19 cellular contexts compared by ENCODE assay signal in the genomic region with DNA sequence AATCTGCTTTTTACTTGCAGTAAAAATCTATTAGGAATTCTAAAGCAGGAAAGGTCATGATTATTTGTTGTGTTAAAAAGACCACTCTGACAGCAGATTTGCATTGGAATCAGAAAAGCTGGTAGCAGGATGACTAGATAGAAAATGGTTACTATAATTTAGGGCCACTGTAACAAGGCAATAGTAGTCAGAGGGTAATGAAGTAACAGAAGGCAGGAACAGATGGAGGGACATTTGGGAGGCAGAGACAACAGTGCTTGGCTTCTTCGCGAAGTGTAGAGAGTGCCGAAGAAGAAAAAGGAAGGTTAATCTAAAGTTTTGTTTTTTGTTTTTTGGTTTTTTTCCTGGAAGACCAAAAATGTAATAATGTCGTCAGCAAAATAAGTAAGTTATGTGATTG.
DNase-seq lines count a peak whose midpoint lies in the region; ATAC-seq lines count a peak whose summit lies in the region.
"Had no signal": no experiment of that assay in that cellular context is flagged by ENCODE, and none has a peak within 500 bp of the region (broad histone marks: within the 10 kb centered on the region; RNA-seq: fewer than 3 reads in every experiment).

No MANE protein-coding gene starts in this region.

- H3K27me3 ChIP-seq in H7 (ENCODE audit: control insufficient read depth, insufficient read depth, low read length) = no peaks in the 10 kb centered on the region

- H3K4me3 Mint-ChIP-seq in activated CD8-positive, alpha-beta T cell treated with anti-CD3 and anti-CD28 coated beads, Interleukin-2, amount 10 ng/mL, durations not matched to agents 7 days and 5 days = no peak overlapping the region
- H3K4me3 Mint-ChIP-seq: B cell had no signal

- POLR2A ChIA-PET in activated CD8-positive, alpha-beta T cell treated with anti-CD3 and anti-CD28 coated beads, Interleukin-2, amount 10 ng/mL, durations not matched to agents 7 days and 5 days (lab: Charles Lee) = no interaction called here

- no peaks in the 10 kb centered on the region for H3K4me1 Mint-ChIP-seq in activated CD8-positive, alpha-beta T cell treated with anti-CD3 and anti-CD28 coated beads, Interleukin-2, amount 10 ng/mL, durations not matched to agents 7 days and 5 days (ENCODE audit: low read depth)
- H3K4me1 Mint-ChIP-seq: B cell had no signal

- CTCF ChIA-PET in activated CD8-positive, alpha-beta T cell treated with anti-CD3 and anti-CD28 coated beads, Interleukin-2, amount 10 ng/mL, durations not matched to agents 7 days and 5 days (lab: Charles Lee) = no interaction called here

- intact Hi-C loops in left colon (cut with DNase I, micrococcal nuclease) = no loop called here

- H3K36me3 ChIP-seq in H7 (replicated peaks; ENCODE audit: control insufficient read depth, insufficient read depth, low read length) = no peaks in the 10 kb centered on the region

- H3K27me3 Mint-ChIP-seq in activated CD8-positive, alpha-beta T cell treated with anti-CD3 and anti-CD28 coated beads, Interleukin-2, amount 10 ng/mL, durations not matched to agents 7 days and 5 days (ENCODE audit: low read depth) = no peaks in the 10 kb centered on the region
- H3K27me3 Mint-ChIP-seq: B cell had no signal

- no peak for ATAC-seq in activated CD8-positive, alpha-beta T cell treated with anti-CD3 and anti-CD28 coated beads, Interleukin-2, amount 10 ng/mL, durations not matched to agents 7 days and 5 days
- ATAC-seq in left colon = no peak
- no peak for ATAC-seq in GM18520 (IDR thresholded peaks at IDR 0.05; ENCODE audit: unreplicated experiment)

- peaks cover 8% of the 10 kb centered on the region for H3K9me3 Mint-ChIP-seq in activated CD8-positive, alpha-beta T cell treated with anti-CD3 and anti-CD28 coated beads, Interleukin-2, amount 10 ng/mL, durations not matched to agents 7 days and 5 days (ENCODE audit: insufficient read depth)

- no peak overlapping the region for H3K27ac Mint-ChIP-seq in activated CD8-positive, alpha-beta T cell treated with anti-CD3 and anti-CD28 coated beads, Interleukin-2, amount 10 ng/mL, durations not matched to agents 7 days and 5 days
- H3K27ac Mint-ChIP-seq: B cell had no signal

- DNase-seq in NCI-H748 (lab: John Stamatoyannopoulos, UW; ENCODE audit: unreplicated experiment) = peak; percentile 2
- no peak for DNase-seq in NCI-H748 treated with DMSO at 0.1 percent for 48 hours (lab: John Stamatoyannopoulos, UW)
- peak; percentile 92 for DNase-seq in NCI-H446 treated with DMSO at 0.1 percent for 48 hours (lab: John Stamatoyannopoulos, UW)
- peak; percentile 31 to 70 for DNase-seq in cerebellar nuclear complex (lab: John Stamatoyannopoulos, UW)
- no peak for DNase-seq in H7
- DNase-seq in activated CD8-positive, alpha-beta T cell treated with anti-CD3 and anti-CD28 coated beads, Interleukin-2, amount 10 ng/mL, durations not matched to agents 7 days and 5 days = no peak
- no peak for DNase-seq in left colon
- DNase-seq: GDM1, GOT3, MM.1S, NCI-H1092, NCI-H1436 treated with DMSO at 0.1 percent for 48 hours, NCI-H2081, NCI-H526, OCI-M1, Right ventricle myocardium superior had no signal

- no peak overlapping the region for H3K4me3 ChIP-seq in H7 (ENCODE audit: insufficient read depth, low read depth, low read length)
- H3K4me3 ChIP-seq: SK-N-MC had no signal

- H3K36me3 Mint-ChIP-seq in activated CD8-positive, alpha-beta T cell treated with anti-CD3 and anti-CD28 coated beads, Interleukin-2, amount 10 ng/mL, durations not matched to agents 7 days and 5 days (ENCODE audit: low read depth) = no peaks in the 10 kb centered on the region

Comparison
In these comparisons a context has a peak if more than half of its experiments do, and no peak if none do; other contexts are left out.
1. DNase-seq: peak in NCI-H748 (single experiment), NCI-H446 treated with DMSO at 0.1 percent for 48 hours (single experiment) and cerebellar nuclear complex (2 of 2); none in NCI-H748 treated with DMSO at 0.1 percent for 48 hours (single experiment), H7 (single experiment), activated CD8-positive, alpha-beta T cell treated with anti-CD3 and anti-CD28 coated beads, Interleukin-2, amount 10 ng/mL, durations not matched to agents 7 days and 5 days (single experiment) and left colon (0 of 2).